In genomic region chr1:230642263-230642959, GRCh38 we compare ENCODE assay signal across 1 cellular context.
TF ChIP-seq lines count a peak whose summit lies in the region.

COG2 (plus strand) TSS chr1:230642481; CDS start chr1:230642607, 126 bp downstream.

TF ChIP-seq in HEK293, 187 proteins besides CTCF, POLR2A, EP300 and RAD21 (continued from another document and continues in another):
- TF ChIP-seq, protein P1, sequence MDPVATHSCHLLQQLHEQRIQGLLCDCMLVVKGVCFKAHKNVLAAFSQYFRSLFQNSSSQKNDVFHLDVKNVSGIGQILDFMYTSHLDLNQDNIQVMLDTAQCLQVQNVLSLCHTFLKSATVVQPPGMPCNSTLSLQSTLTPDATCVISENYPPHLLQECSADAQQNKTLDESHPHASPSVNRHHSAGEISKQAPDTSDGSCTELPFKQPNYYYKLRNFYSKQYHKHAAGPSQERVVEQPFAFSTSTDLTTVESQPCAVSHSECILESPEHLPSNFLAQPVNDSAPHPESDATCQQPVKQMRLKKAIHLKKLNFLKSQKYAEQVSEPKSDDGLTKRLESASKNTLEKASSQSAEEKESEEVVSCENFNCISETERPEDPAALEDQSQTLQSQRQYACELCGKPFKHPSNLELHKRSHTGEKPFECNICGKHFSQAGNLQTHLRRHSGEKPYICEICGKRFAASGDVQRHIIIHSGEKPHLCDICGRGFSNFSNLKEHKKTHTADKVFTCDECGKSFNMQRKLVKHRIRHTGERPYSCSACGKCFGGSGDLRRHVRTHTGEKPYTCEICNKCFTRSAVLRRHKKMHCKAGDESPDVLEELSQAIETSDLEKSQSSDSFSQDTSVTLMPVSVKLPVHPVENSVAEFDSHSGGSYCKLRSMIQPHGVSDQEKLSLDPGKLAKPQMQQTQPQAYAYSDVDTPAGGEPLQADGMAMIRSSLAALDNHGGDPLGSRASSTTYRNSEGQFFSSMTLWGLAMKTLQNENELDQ (tag by site-specific recombination; IDR thresholded peaks at IDR 0.05; ENCODE audit: low read depth), result no peak
- TF ChIP-seq ZNF549 (tag by site-specific recombination; IDR thresholded peaks at IDR 0.05), result no peak
- TF ChIP-seq HOXA7 (CRISPR knock-in tag; IDR thresholded peaks at IDR 0.05; ENCODE audit: borderline replicate concordance), result no peak
- no peak for TF ChIP-seq ZNF354C (tag by site-specific recombination; IDR thresholded peaks at IDR 0.05; ENCODE audit: borderline replicate concordance, low read depth)
- TF ChIP-seq, protein P2, sequence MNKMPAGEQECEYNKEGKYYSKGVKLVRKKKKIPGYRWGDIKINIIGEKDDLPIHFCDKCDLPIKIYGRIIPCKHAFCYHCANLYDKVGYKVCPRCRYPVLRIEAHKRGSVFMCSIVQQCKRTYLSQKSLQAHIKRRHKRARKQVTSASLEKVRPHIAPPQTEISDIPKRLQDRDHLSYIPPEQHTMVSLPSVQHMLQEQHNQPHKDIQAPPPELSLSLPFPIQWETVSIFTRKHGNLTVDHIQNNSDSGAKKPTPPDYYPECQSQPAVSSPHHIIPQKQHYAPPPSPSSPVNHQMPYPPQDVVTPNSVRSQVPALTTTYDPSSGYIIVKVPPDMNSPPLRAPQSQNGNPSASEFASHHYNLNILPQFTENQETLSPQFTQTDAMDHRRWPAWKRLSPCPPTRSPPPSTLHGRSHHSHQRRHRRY (tag by site-specific recombination; IDR thresholded peaks at IDR 0.05), result no peak
- no peak for TF ChIP-seq ZNF510 (tag by site-specific recombination; IDR thresholded peaks at IDR 0.05; ENCODE audit: insufficient replicate concordance)
- TF ChIP-seq PRDM2 (tag by site-specific recombination; IDR thresholded peaks at IDR 0.05; ENCODE audit: borderline replicate concordance), result no peak
- peak; percentile 66; the same call in 1 of the 2 replicates for TF ChIP-seq ZNF792 (tag by site-specific recombination; IDR thresholded peaks at IDR 0.05)
- no peak for TF ChIP-seq SETDB1 (IDR thresholded peaks at IDR 0.05; ENCODE audit: insufficient read length, low read length)
- TF ChIP-seq ZNF548 (tag by site-specific recombination; IDR thresholded peaks at IDR 0.05), result no peak
- no peak for TF ChIP-seq ZNF19 (tag by site-specific recombination; IDR thresholded peaks at IDR 0.05; ENCODE audit: low read depth)
- no peak; the same call in 1 of the 2 replicates for TF ChIP-seq ZNF658 (tag by site-specific recombination; IDR thresholded peaks at IDR 0.05)
- TF ChIP-seq ZBTB17 (tag by site-specific recombination; IDR thresholded peaks at IDR 0.05), result peak; percentile 100
- TF ChIP-seq ZNF157 (tag by site-specific recombination; IDR thresholded peaks at IDR 0.05), result no peak
- TF ChIP-seq ZSCAN23 (tag by site-specific recombination; IDR thresholded peaks at IDR 0.05), result peak; percentile 31; the same call in 1 of the 2 replicates
- TF ChIP-seq, protein P3, sequence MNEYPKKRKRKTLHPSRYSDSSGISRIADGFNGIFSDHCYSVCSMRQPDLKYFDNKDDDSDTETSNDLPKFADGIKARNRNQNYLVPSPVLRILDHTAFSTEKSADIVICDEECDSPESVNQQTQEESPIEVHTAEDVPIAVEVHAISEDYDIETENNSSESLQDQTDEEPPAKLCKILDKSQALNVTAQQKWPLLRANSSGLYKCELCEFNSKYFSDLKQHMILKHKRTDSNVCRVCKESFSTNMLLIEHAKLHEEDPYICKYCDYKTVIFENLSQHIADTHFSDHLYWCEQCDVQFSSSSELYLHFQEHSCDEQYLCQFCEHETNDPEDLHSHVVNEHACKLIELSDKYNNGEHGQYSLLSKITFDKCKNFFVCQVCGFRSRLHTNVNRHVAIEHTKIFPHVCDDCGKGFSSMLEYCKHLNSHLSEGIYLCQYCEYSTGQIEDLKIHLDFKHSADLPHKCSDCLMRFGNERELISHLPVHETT (tag by site-specific recombination; IDR thresholded peaks at IDR 0.05), result peak; percentile 68; the same call in 1 of the 2 replicates
- TF ChIP-seq ELK4 (IDR thresholded peaks at IDR 0.05; ENCODE audit: borderline replicate concordance, low read depth, low read length), result peak; percentile 57; the same call in 1 of the 2 replicates
- TF ChIP-seq ZNF560 (tag by site-specific recombination; IDR thresholded peaks at IDR 0.05; ENCODE audit: borderline replicate concordance), result no peak
- TF ChIP-seq ZBTB10 (tag by site-specific recombination; IDR thresholded peaks at IDR 0.05), result peak; percentile 88
- no peak; the same call in 1 of the 2 replicates for TF ChIP-seq ZNF513 (tag by site-specific recombination; IDR thresholded peaks at IDR 0.05)
- TF ChIP-seq BCL11B (tag by site-specific recombination; IDR thresholded peaks at IDR 0.05; ENCODE audit: low read depth), result 0 out of 2 replicates have a peak, but pooled peaks have one; percentile 53
- TF ChIP-seq ZFP37 (tag by site-specific recombination; IDR thresholded peaks at IDR 0.05), result peak; percentile 94
- peak; percentile 80; the same call in 1 of the 2 replicates for TF ChIP-seq ZBTB20 (tag by site-specific recombination; IDR thresholded peaks at IDR 0.05)
- no peak for TF ChIP-seq ZNF776 (tag by site-specific recombination; IDR thresholded peaks at IDR 0.05; ENCODE audit: borderline replicate concordance)
- TF ChIP-seq, protein P4, sequence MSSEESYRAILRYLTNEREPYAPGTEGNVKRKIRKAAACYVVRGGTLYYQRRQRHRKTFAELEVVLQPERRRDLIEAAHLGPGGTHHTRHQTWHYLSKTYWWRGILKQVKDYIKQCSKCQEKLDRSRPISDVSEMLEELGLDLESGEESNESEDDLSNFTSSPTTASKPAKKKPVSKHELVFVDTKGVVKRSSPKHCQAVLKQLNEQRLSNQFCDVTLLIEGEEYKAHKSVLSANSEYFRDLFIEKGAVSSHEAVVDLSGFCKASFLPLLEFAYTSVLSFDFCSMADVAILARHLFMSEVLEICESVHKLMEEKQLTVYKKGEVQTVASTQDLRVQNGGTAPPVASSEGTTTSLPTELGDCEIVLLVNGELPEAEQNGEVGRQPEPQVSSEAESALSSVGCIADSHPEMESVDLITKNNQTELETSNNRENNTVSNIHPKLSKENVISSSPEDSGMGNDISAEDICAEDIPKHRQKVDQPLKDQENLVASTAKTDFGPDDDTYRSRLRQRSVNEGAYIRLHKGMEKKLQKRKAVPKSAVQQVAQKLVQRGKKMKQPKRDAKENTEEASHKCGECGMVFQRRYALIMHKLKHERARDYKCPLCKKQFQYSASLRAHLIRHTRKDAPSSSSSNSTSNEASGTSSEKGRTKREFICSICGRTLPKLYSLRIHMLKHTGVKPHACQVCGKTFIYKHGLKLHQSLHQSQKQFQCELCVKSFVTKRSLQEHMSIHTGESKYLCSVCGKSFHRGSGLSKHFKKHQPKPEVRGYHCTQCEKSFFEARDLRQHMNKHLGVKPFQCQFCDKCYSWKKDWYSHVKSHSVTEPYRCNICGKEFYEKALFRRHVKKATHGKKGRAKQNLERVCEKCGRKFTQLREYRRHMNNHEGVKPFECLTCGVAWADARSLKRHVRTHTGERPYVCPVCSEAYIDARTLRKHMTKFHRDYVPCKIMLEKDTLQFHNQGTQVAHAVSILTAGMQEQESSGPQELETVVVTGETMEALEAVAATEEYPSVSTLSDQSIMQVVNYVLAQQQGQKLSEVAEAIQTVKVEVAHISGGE (tag by site-specific recombination; conservative IDR thresholded peaks at IDR 0.05; ENCODE audit: low read depth), result peak; percentile 83
- peak; percentile 98 for TF ChIP-seq GLIS2 (tag by site-specific recombination; IDR thresholded peaks at IDR 0.05)
- no peak for TF ChIP-seq ZNF670 (tag by site-specific recombination; IDR thresholded peaks at IDR 0.05; ENCODE audit: low read depth)
- peak; percentile 84 for TF ChIP-seq KLF9 (tag by site-specific recombination; IDR thresholded peaks at IDR 0.05; ENCODE audit: low read depth)
- TF ChIP-seq ZNF48 (tag by site-specific recombination; IDR thresholded peaks at IDR 0.05), result no peak
- peak; percentile 71; the same call in 1 of the 2 replicates for TF ChIP-seq ZNF621 (tag by site-specific recombination; IDR thresholded peaks at IDR 0.05)
- TF ChIP-seq ZNF311 (tag by site-specific recombination; IDR thresholded peaks at IDR 0.05; ENCODE audit: borderline replicate concordance), result no peak
- TF ChIP-seq ZFP41 (tag by site-specific recombination; IDR thresholded peaks at IDR 0.05; ENCODE audit: borderline replicate concordance), result no peak
- peak; percentile 99 for TF ChIP-seq ZNF335 (tag by site-specific recombination; conservative IDR thresholded peaks at IDR 0.05)
- peak; percentile 98 for TF ChIP-seq YY1 (tag by site-specific recombination; IDR thresholded peaks at IDR 0.05)
- TF ChIP-seq MZF1 (tag by site-specific recombination; IDR thresholded peaks at IDR 0.05; ENCODE audit: borderline replicate concordance), result no peak
- TF ChIP-seq KLF16 (tag by site-specific recombination; IDR thresholded peaks at IDR 0.05), result peak; percentile 72
- TF ChIP-seq ZNF704 (tag by site-specific recombination; IDR thresholded peaks at IDR 0.05), result peak; percentile 59; the same call in 1 of the 2 replicates
- TF ChIP-seq ZNF473 (tag by site-specific recombination; IDR thresholded peaks at IDR 0.05), result no peak
